7 cellular contexts compared by ENCODE assay signal in the genomic region with DNA sequence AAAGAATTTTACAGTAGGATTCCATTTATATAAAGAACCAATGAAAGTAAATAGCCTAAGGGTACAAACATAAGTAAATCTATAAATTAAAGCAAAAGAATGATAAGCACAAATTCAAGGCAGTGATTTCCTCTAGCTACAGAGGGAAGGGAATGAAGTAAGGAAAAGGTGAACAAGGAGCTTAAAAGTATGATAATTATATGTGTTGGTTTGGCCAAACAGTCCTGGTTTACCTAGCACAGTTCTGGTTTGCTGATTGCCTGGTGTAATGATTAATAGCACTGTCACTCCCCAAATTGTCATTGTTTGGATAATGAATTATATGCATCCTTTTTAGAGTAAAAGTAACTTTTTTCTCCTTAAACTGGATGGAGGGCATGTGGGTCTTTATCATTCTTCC.
"Had no signal": no experiment of that assay in that cellular context is flagged by ENCODE, and none has a peak within 500 bp of the region (broad histone marks: within the 10 kb centered on the region; RNA-seq: fewer than 3 reads in every experiment).

No MANE protein-coding gene starts in this region.

- H3K27ac ChIP-seq: HL-60, KMS-11 had no signal

- DNase-seq: IMR-90, KBM-7, KG1 had no signal

- FAIRE-seq: HepG2, K562 had no signal

- H3K9ac ChIP-seq: KMS-11 had no signal

- H3K4me3 ChIP-seq: K562 had no signal

- ATAC-seq: HepG2, K562 had no signal

- H3K4me2 ChIP-seq: KMS-11 had no signal
